ENCODE assay signal across 17 cellular contexts in genomic region chr22:45684752-45685359, GRCh38.
"Had no signal": no experiment of that assay in that cellular context is flagged by ENCODE, and none has a peak within 500 bp of the region (broad histone marks: within the 10 kb centered on the region; RNA-seq: fewer than 3 reads in every experiment).

No MANE protein-coding gene starts in this region.

- H3K27me3 ChIP-seq: esophagus squamous epithelium, heart left ventricle, neural progenitor cell, pancreas, stomach had no signal

- H3K27me3 Mint-ChIP-seq: activated CD4-positive, alpha-beta memory T cell treated with anti-CD3 and anti-CD28 coated beads for 36 hours had no signal

- H3K9me3 ChIP-seq: esophagus squamous epithelium, heart left ventricle, pancreas, stomach had no signal

- H2AFZ ChIP-seq: neural progenitor cell had no signal

- H3K36me3 Mint-ChIP-seq: activated CD4-positive, alpha-beta memory T cell treated with anti-CD3 and anti-CD28 coated beads for 36 hours; activated naive CD4-positive, alpha-beta T cell treated with anti-CD3 and anti-CD28 coated beads, Interleukin-2, amount 50 U/mL, for 72 hours; mesothelial cell of epicardium had no signal

- H3K4me2 ChIP-seq: neural progenitor cell had no signal

- H3K4me3 ChIP-seq: esophagus squamous epithelium, heart left ventricle, neural progenitor cell, pancreas, stomach had no signal

- H3K4me1 ChIP-seq: neural progenitor cell had no signal

- H3K36me3 ChIP-seq: neural progenitor cell, pancreas had no signal

- H3K9ac ChIP-seq: neural progenitor cell had no signal

- H3K27ac ChIP-seq: esophagus squamous epithelium, heart left ventricle, neural progenitor cell, pancreas, stomach had no signal

- H3K9me3 Mint-ChIP-seq: activated CD4-positive, alpha-beta memory T cell treated with anti-CD3 and anti-CD28 coated beads for 36 hours; activated naive CD4-positive, alpha-beta T cell treated with anti-CD3 and anti-CD28 coated beads, Interleukin-2, amount 50 U/mL, for 72 hours; activated T-cell treated with anti-CD3 and anti-CD28 coated beads, Interleukin-2, amount 50 U/mL, for 4 hours; mesothelial cell of epicardium; neural progenitor cell; T-helper 2 cell treated with Interferon-gamma antibody and Interleukin-4, amounts not matched to agents 5 μg/mL and 100 μg/mL, for 36 hours had no signal

- DNase-seq: activated CD4-positive, alpha-beta memory T cell treated with anti-CD3 and anti-CD28 coated beads for 36 hours; activated CD4-positive, alpha-beta T cell treated with anti-CD3 and anti-CD28 coated beads for 1 hour; activated effector memory CD4-positive, alpha-beta T cell treated with anti-CD3 and anti-CD28 coated beads, Interleukin-2, amount 50 U/mL, for 16 hours; activated T-cell treated with anti-CD3 and anti-CD28 coated beads, Interleukin-2, amount 50 U/mL, for 4 hours; amygdala; esophagus squamous epithelium; foreskin melanocyte; heart left ventricle; kidney; left ventricle myocardium superior; pancreas; retina; stomach had no signal

- H3K27ac Mint-ChIP-seq: activated CD4-positive, alpha-beta memory T cell treated with anti-CD3 and anti-CD28 coated beads for 36 hours; activated naive CD4-positive, alpha-beta T cell treated with anti-CD3 and anti-CD28 coated beads, Interleukin-2, amount 50 U/mL, for 72 hours; mesothelial cell of epicardium; neural progenitor cell; T-helper 2 cell treated with Interferon-gamma antibody and Interleukin-4, amounts not matched to agents 5 μg/mL and 100 μg/mL, for 36 hours had no signal

- H3K4me3 Mint-ChIP-seq: activated CD4-positive, alpha-beta memory T cell treated with anti-CD3 and anti-CD28 coated beads for 36 hours; activated T-cell treated with anti-CD3 and anti-CD28 coated beads, Interleukin-2, amount 50 U/mL, for 4 hours; mesothelial cell of epicardium; neural progenitor cell; T-helper 2 cell treated with Interferon-gamma antibody and Interleukin-4, amounts not matched to agents 5 μg/mL and 100 μg/mL, for 36 hours had no signal
